ENCODE assay signal across 15 cellular contexts in the genomic region with DNA sequence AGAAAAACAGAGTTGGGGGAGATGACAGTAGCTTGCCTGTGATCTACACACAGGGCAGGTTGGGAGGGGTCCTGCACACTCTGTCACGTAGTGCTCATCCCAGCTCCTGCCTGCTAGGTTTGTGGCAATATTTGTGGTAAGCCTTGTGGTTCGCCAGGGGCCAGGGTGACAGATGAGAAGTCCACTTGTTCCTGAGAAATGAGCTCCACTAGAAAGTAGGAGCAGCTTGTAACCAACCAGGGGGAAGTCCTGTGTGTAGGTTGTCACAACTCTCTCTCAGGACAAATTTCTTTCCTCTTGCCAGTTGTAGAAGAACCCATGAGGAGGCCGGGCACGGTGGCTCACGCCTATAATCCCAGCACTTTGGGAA.
DNase-seq lines count a peak whose midpoint lies in the region; ATAC-seq and TF ChIP-seq lines count a peak whose summit lies in the region.
"Had no signal": no experiment of that assay in that cellular context is flagged by ENCODE, and none has a peak within 500 bp of the region (broad histone marks: within the 10 kb centered on the region; RNA-seq: fewer than 3 reads in every experiment).

No MANE protein-coding gene starts in this region.

- no peaks in the 10 kb centered on the region for H3K9me3 ChIP-seq in cardiac muscle cell (ENCODE audit: low read depth)
- no peaks in the 10 kb centered on the region for H3K9me3 ChIP-seq in RWPE2 (ENCODE audit: severe bottlenecking)
- H3K9me3 ChIP-seq in upper lobe of right lung: no peaks in the 10 kb centered on the region
- H3K9me3 ChIP-seq: gastrocnemius medialis, HAP-1 had no signal

- no CpG with 5 or more reads among the region's 5 CpGs for WGBS in mesendoderm (ENCODE audit: extremely low coverage, insufficient coverage, low lambda C conversion rate)

- H3K4me1 ChIP-seq in cardiac muscle cell (ENCODE audit: low read depth) (peaks cover 10% of the 10 kb centered on the region), RWPE2 (ENCODE audit: insufficient read depth, poor library complexity, severe bottlenecking) (peaks cover 51% of the 10 kb centered on the region), mesendoderm (ENCODE audit: control insufficient read depth, low read depth, low read length) (peaks cover 13% of the 10 kb centered on the region), upper lobe of right lung (peaks cover 52% of the 10 kb centered on the region), foreskin keratinocyte (peaks cover 29% of the 10 kb centered on the region)

- no peak overlapping the region for H4K8ac ChIP-seq in mesendoderm (ENCODE audit: low read depth, low read length)

- H3K4ac ChIP-seq in mesendoderm (ENCODE audit: low read depth, low read length): no peak overlapping the region

- no peak overlapping the region for H2BK15ac ChIP-seq in mesendoderm (replicated peaks; ENCODE audit: low read depth)

- no peak overlapping the region for H3K56ac ChIP-seq in mesendoderm (ENCODE audit: low read length)

- peak overlapping the region; percentile 15 for H3K23ac ChIP-seq in mesendoderm (ENCODE audit: low read length)

- no peaks in the 10 kb centered on the region for H3K27me3 ChIP-seq in cardiac muscle cell
- H3K27me3 ChIP-seq in RWPE2 (ENCODE audit: insufficient read depth, poor library complexity, severe bottlenecking): no peaks in the 10 kb centered on the region
- H3K27me3 ChIP-seq in mesendoderm (ENCODE audit: insufficient read depth, low read length, poor library complexity): no peaks in the 10 kb centered on the region
- H3K27me3 ChIP-seq in upper lobe of right lung: no peaks in the 10 kb centered on the region
- no peaks in the 10 kb centered on the region for H3K27me3 ChIP-seq in foreskin keratinocyte
- H3K27me3 ChIP-seq: gastrocnemius medialis had no signal

- H3K27ac ChIP-seq in cardiac muscle cell (peak overlapping the region; percentile 26), RWPE2 (ENCODE audit: poor library complexity, severe bottlenecking) (peak overlapping the region; percentile 99), mesendoderm (ENCODE audit: low read depth, low read length) (no peak overlapping the region), upper lobe of right lung (peak overlapping the region; percentile 17), foreskin keratinocyte (no peak overlapping the region)

- no peak overlapping the region for H3K18ac ChIP-seq in mesendoderm (ENCODE audit: low read length)

- H3K79me1 ChIP-seq in mesendoderm (ENCODE audit: low read length): peaks cover 5% of the 10 kb centered on the region

- no peak overlapping the region for H2AK5ac ChIP-seq in mesendoderm (ENCODE audit: low read length)

- no peak overlapping the region for H3K9ac ChIP-seq in mesendoderm (ENCODE audit: low read length)

- no peak for ATAC-seq in left ventricle myocardium superior
- no peak for ATAC-seq in RWPE2 (ENCODE audit: low read depth)
- ATAC-seq in upper lobe of right lung: peak; percentile 41
- no peak for ATAC-seq in HG03571 (IDR thresholded peaks at IDR 0.05; ENCODE audit: unreplicated experiment)
- no peak for ATAC-seq in foreskin keratinocyte
- ATAC-seq: activated CD8-positive, alpha-beta T cell treated with anti-CD3 and anti-CD28 coated beads, Interleukin-2, amount 10 ng/mL, durations not matched to agents 7 days and 5 days had no signal

- DNase-seq in cardiac muscle cell (ENCODE audit: low read depth in 1 of 2, low spot score in 1 of 2) (no peak), left ventricle myocardium superior (no peak), RWPE2 (ENCODE audit: low spot score) (no peak), mesendoderm (no peak), upper lobe of right lung (no peak), DMS153 (lab: John Stamatoyannopoulos, UW) (no peak), foreskin keratinocyte (no peak)
- DNase-seq: activated CD8-positive, alpha-beta T cell treated with anti-CD3 and anti-CD28 coated beads, Interleukin-2, amount 10 ng/mL, durations not matched to agents 7 days and 5 days; COR-L47; gastrocnemius medialis; NCI-H2029 treated with DMSO at 0.1 percent for 48 hours; NCI-H69; stimulated activated CD4-positive, alpha-beta T cell treated with anti-CD3 and anti-CD28 coated beads, Interleukin-4, amount 100 ng/mL, for 24 hours had no signal

- H3K79me2 ChIP-seq in mesendoderm (ENCODE audit: control insufficient read depth, insufficient read depth, low read length): no peaks in the 10 kb centered on the region

- H2BK120ac ChIP-seq in mesendoderm (ENCODE audit: low read depth, low read length): no peak overlapping the region

- no peaks in the 10 kb centered on the region for H3K36me3 ChIP-seq in cardiac muscle cell
- H3K36me3 ChIP-seq in RWPE2 (ENCODE audit: low read depth): no peaks in the 10 kb centered on the region; the same call in 1 of the 2 replicates
- H3K36me3 ChIP-seq in mesendoderm (ENCODE audit: control insufficient read depth, insufficient read depth, low read length): no peaks in the 10 kb centered on the region
- no peaks in the 10 kb centered on the region for H3K36me3 ChIP-seq in upper lobe of right lung
- H3K36me3 ChIP-seq: gastrocnemius medialis had no signal

- intact Hi-C loops in left ventricle myocardium superior (cut with micrococcal nuclease) (no loop called here), upper lobe of right lung (cut with DNase I) (no loop called here)

- no peak overlapping the region for H3K4me2 ChIP-seq in mesendoderm (ENCODE audit: low read length)

- H3K4me3 ChIP-seq in cardiac muscle cell (no peak overlapping the region), RWPE2 (ENCODE audit: severe bottlenecking) (no peak overlapping the region), mesendoderm (ENCODE audit: low read length) (no peak overlapping the region), upper lobe of right lung (no peak overlapping the region)
- H3K4me3 ChIP-seq: gastrocnemius medialis, HAP-1 had no signal

- H4K5ac ChIP-seq in mesendoderm (ENCODE audit: low read length): no peak overlapping the region

- TF ChIP-seq CTCF in cardiac muscle cell (IDR thresholded peaks at IDR 0.05; ENCODE audit: low read depth, low read length) (no peak), RWPE2 (IDR thresholded peaks at IDR 0.05; ENCODE audit: poor library complexity, severe bottlenecking) (no peak), upper lobe of right lung (IDR thresholded peaks at IDR 0.05) (no peak), foreskin keratinocyte (conservative IDR thresholded peaks at IDR 0.05) (no peak)

- no peak overlapping the region for H2BK5ac ChIP-seq in mesendoderm (ENCODE audit: low read length)

Comparison
In these comparisons a context has a peak if more than half of its experiments do, and no peak if none do; other contexts are left out.
1. H3K27ac ChIP-seq: peak in cardiac muscle cell (single experiment), RWPE2 (single experiment) and upper lobe of right lung (single experiment); none in mesendoderm (single experiment) and foreskin keratinocyte (single experiment).